12 cellular contexts compared by ENCODE assay signal in genomic region chr20:24828992-24829648, GRCh38.
DNase-seq lines count a peak whose midpoint lies in the region; ATAC-seq and TF ChIP-seq lines count a peak whose summit lies in the region.
"Had no signal": no experiment of that assay in that cellular context is flagged by ENCODE, and none has a peak within 500 bp of the region (broad histone marks: within the 10 kb centered on the region; RNA-seq: fewer than 3 reads in every experiment).

No MANE protein-coding gene starts in this region.

- H2AFZ ChIP-seq in GM23338, result no peak overlapping the region
- H2AFZ ChIP-seq in neuronal stem cell (ENCODE audit: low read length), result no peak overlapping the region

- no peaks in the 10 kb centered on the region for H4K20me1 ChIP-seq in GM23338 (replicated peaks; ENCODE audit: insufficient read depth)

- H3K79me1 ChIP-seq in neuronal stem cell (ENCODE audit: low read depth, low read length), result no peaks in the 10 kb centered on the region

- H3K36me3 Mint-ChIP-seq in activated naive CD8-positive, alpha-beta T cell treated with anti-CD3 and anti-CD28 coated beads, Interleukin-2, amount 50 U/mL, for 24 hours (ENCODE audit: low read depth), result no peaks in the 10 kb centered on the region
- no peaks in the 10 kb centered on the region for H3K36me3 Mint-ChIP-seq in activated naive CD8-positive, alpha-beta T cell treated with anti-CD3 and anti-CD28 coated beads for 36 hours
- no peaks in the 10 kb centered on the region; the same call in 2 of the 3 replicates for H3K36me3 Mint-ChIP-seq in GM23338 (ENCODE audit: low read depth)
- no peaks in the 10 kb centered on the region for H3K36me3 Mint-ChIP-seq in type B pancreatic cell
- H3K36me3 Mint-ChIP-seq: CD8-positive, alpha-beta memory T cell had no signal

- H3K4me1 ChIP-seq in GM23338 (ENCODE audit: insufficient read depth) (no peaks in the 10 kb centered on the region), neuronal stem cell (ENCODE audit: control insufficient read depth in 2 of 2, insufficient read depth in 1 of 2, low read depth in 1 of 2, low read length in 2 of 2) (no peaks in the 10 kb centered on the region), BE2C (no peaks in the 10 kb centered on the region)
- H3K4me1 ChIP-seq: A549 had no signal

- peak; percentile 27 for ATAC-seq in activated naive CD8-positive, alpha-beta T cell treated with anti-CD3 and anti-CD28 coated beads, Interleukin-2, amount 50 U/mL, for 24 hours
- ATAC-seq in GM23338, result no peak
- ATAC-seq: A549 had no signal

- no peak overlapping the region for H2BK12ac ChIP-seq in neuronal stem cell (ENCODE audit: low read length)

- no peak overlapping the region for H3K4ac ChIP-seq in neuronal stem cell (ENCODE audit: low read length)

- H2BK120ac ChIP-seq in neuronal stem cell (ENCODE audit: low read depth, low read length), result no peak overlapping the region

- no peak overlapping the region for H3K23ac ChIP-seq in neuronal stem cell (ENCODE audit: low read depth, low read length, poor library complexity)

- no peak overlapping the region for H3K9ac ChIP-seq in neuronal stem cell (ENCODE audit: low read depth, low read length, poor library complexity)

- no CpG with 5 or more reads among the region's 8 CpGs for WGBS in neuronal stem cell (ENCODE audit: extremely low coverage in 2 of 2, insufficient read length in 2 of 2, insufficient replicate concordance in 1 of 2), 2 donors

- H3K27ac Mint-ChIP-seq in activated naive CD8-positive, alpha-beta T cell treated with anti-CD3 and anti-CD28 coated beads, Interleukin-2, amount 50 U/mL, for 24 hours, result no peak overlapping the region
- H3K27ac Mint-ChIP-seq in activated naive CD8-positive, alpha-beta T cell treated with anti-CD3 and anti-CD28 coated beads for 36 hours, result no peak overlapping the region
- H3K27ac Mint-ChIP-seq in GM23338 (0 out of 2 replicates have a peak overlapping the region, but pooled peaks have one; percentile 40), type B pancreatic cell (no peak overlapping the region)
- H3K27ac Mint-ChIP-seq: CD8-positive, alpha-beta memory T cell; HFFc6 had no signal

- no peak overlapping the region for H2BK5ac ChIP-seq in neuronal stem cell (ENCODE audit: low read length)

- H3K9me3 Mint-ChIP-seq in activated naive CD8-positive, alpha-beta T cell treated with anti-CD3 and anti-CD28 coated beads, Interleukin-2, amount 50 U/mL, for 24 hours, result no peaks in the 10 kb centered on the region
- no peaks in the 10 kb centered on the region for H3K9me3 Mint-ChIP-seq in activated naive CD8-positive, alpha-beta T cell treated with anti-CD3 and anti-CD28 coated beads for 36 hours
- H3K9me3 Mint-ChIP-seq in GM23338 (no peaks in the 10 kb centered on the region; the same call in 2 of the 3 replicates), type B pancreatic cell (no peaks in the 10 kb centered on the region)
- H3K9me3 Mint-ChIP-seq: HFFc6 had no signal

- no peak overlapping the region for H3K14ac ChIP-seq in neuronal stem cell (ENCODE audit: low read length)

- H3K9me2 ChIP-seq in GM23338 (ENCODE audit: insufficient read depth), result peaks cover 8% of the 10 kb centered on the region

- no peak overlapping the region for H4K91ac ChIP-seq in neuronal stem cell (ENCODE audit: low read depth, low read length, poor library complexity)

- no peaks in the 10 kb centered on the region for H3F3A ChIP-seq in GM23338 (replicated peaks; ENCODE audit: low read depth)

- H2AK5ac ChIP-seq in neuronal stem cell (ENCODE audit: low read depth, low read length), result no peak overlapping the region

- H3K4me3 ChIP-seq in GM23338 (no peak overlapping the region), neuronal stem cell (ENCODE audit: low read length in 2 of 2) (no peak overlapping the region), BE2C (ENCODE audit: low read depth, low read length) (no peak overlapping the region)
- H3K4me3 ChIP-seq: A549 had no signal

- H3K4me1 Mint-ChIP-seq in activated naive CD8-positive, alpha-beta T cell treated with anti-CD3 and anti-CD28 coated beads, Interleukin-2, amount 50 U/mL, for 24 hours, result no peaks in the 10 kb centered on the region
- no peaks in the 10 kb centered on the region for H3K4me1 Mint-ChIP-seq in activated naive CD8-positive, alpha-beta T cell treated with anti-CD3 and anti-CD28 coated beads for 36 hours
- H3K4me1 Mint-ChIP-seq in GM23338 (no peaks in the 10 kb centered on the region), type B pancreatic cell (ENCODE audit: unreplicated experiment) (no peaks in the 10 kb centered on the region)
- H3K4me1 Mint-ChIP-seq: CD8-positive, alpha-beta memory T cell had no signal

- no peak overlapping the region for H3K27ac ChIP-seq in GM23338 (ENCODE audit: low read depth)
- no peak overlapping the region for H3K27ac ChIP-seq in neuronal stem cell (replicated peaks; ENCODE audit: low read length)
- H3K27ac ChIP-seq: A549 had no signal

- no peaks in the 10 kb centered on the region for H3K27me3 Mint-ChIP-seq in activated naive CD8-positive, alpha-beta T cell treated with anti-CD3 and anti-CD28 coated beads, Interleukin-2, amount 50 U/mL, for 24 hours
- H3K27me3 Mint-ChIP-seq in activated naive CD8-positive, alpha-beta T cell treated with anti-CD3 and anti-CD28 coated beads for 36 hours, result no peaks in the 10 kb centered on the region
- peaks cover 5% of the 10 kb centered on the region for H3K27me3 Mint-ChIP-seq in GM23338 (ENCODE audit: insufficient read depth, low read depth, poor library complexity)
- no peaks in the 10 kb centered on the region for H3K27me3 Mint-ChIP-seq in type B pancreatic cell

- no peak for DNase-seq in activated naive CD8-positive, alpha-beta T cell treated with anti-CD3 and anti-CD28 coated beads, Interleukin-2, amount 50 U/mL, for 24 hours
- DNase-seq in activated naive CD8-positive, alpha-beta T cell treated with anti-CD3 and anti-CD28 coated beads for 36 hours, result no peak
- DNase-seq in GM23338 (ENCODE audit: low spot score), result no peak
- DNase-seq in neuronal stem cell (ENCODE audit: low spot score), result no peak
- peak; percentile 58 for DNase-seq in type B pancreatic cell (ENCODE audit: extremely low spot score, unreplicated experiment)
- no peak for DNase-seq in BE2C
- DNase-seq in ureter (ENCODE audit: low spot score), result no peak
- DNase-seq: CD8-positive, alpha-beta memory T cell; DMS53; HCEC 1CT; HFFc6 had no signal

- no peak overlapping the region for H2BK15ac ChIP-seq in neuronal stem cell (ENCODE audit: low read length)

- H3K27me3 ChIP-seq in GM23338 (ENCODE audit: insufficient read depth) (no peaks in the 10 kb centered on the region), neuronal stem cell (ENCODE audit: control insufficient read depth in 3 of 3, insufficient read depth in 3 of 3, low read depth in 1 of 3, low read length in 3 of 3) (no peaks in the 10 kb centered on the region), BE2C (no peaks in the 10 kb centered on the region)

- no peaks in the 10 kb centered on the region for H3K9me3 ChIP-seq in neuronal stem cell (replicated peaks in 1 of 2; ENCODE audit: control insufficient read depth in 2 of 2, insufficient read depth in 1 of 2, low read depth in 1 of 2, low read length in 2 of 2)
- no peaks in the 10 kb centered on the region for H3K9me3 ChIP-seq in BE2C
- H3K9me3 ChIP-seq: A549 had no signal

- H3K18ac ChIP-seq in neuronal stem cell (ENCODE audit: low read length), result peak overlapping the region; percentile 29

- H3K79me2 ChIP-seq in GM23338 (replicated peaks; ENCODE audit: insufficient read depth), result no peaks in the 10 kb centered on the region

- H3K4me3 Mint-ChIP-seq in activated naive CD8-positive, alpha-beta T cell treated with anti-CD3 and anti-CD28 coated beads, Interleukin-2, amount 50 U/mL, for 24 hours, result no peak overlapping the region
- no peak overlapping the region for H3K4me3 Mint-ChIP-seq in activated naive CD8-positive, alpha-beta T cell treated with anti-CD3 and anti-CD28 coated beads for 36 hours
- H3K4me3 Mint-ChIP-seq in GM23338 (no peak overlapping the region), type B pancreatic cell (no peak overlapping the region)
- H3K4me3 Mint-ChIP-seq: CD8-positive, alpha-beta memory T cell; HFFc6 had no signal

- H4K8ac ChIP-seq in neuronal stem cell (ENCODE audit: low read depth, low read length), result no peak overlapping the region

- no peak for TF ChIP-seq CTCF in GM23338 (conservative IDR thresholded peaks at IDR 0.05; ENCODE audit: low read depth in 2 of 2)
- no peak for TF ChIP-seq CTCF in type B pancreatic cell (conservative IDR thresholded peaks at IDR 0.05)
- no peak for TF ChIP-seq CTCF in BE2C (IDR thresholded peaks at IDR 0.05; ENCODE audit: low read depth, low read length)

- H3K36me3 ChIP-seq in GM23338 (ENCODE audit: insufficient read depth) (no peaks in the 10 kb centered on the region), neuronal stem cell (replicated peaks in 1 of 2; ENCODE audit: control insufficient read depth in 2 of 2, insufficient read depth in 2 of 2, low read length in 2 of 2) (no peaks in the 10 kb centered on the region), BE2C (no peaks in the 10 kb centered on the region)

- H3K4me2 ChIP-seq in GM23338, result no peak overlapping the region
- H3K4me2 ChIP-seq in neuronal stem cell (ENCODE audit: insufficient read depth, low read length, poor library complexity, severe bottlenecking), result no peak overlapping the region
- H3K4me2 ChIP-seq: A549 had no signal

TF ChIP-seq in GM23338, 12 proteins besides CTCF, POLR2A, EP300 and RAD21 (continues in another document):
- no peak for TF ChIP-seq REST (IDR thresholded peaks at IDR 0.05; ENCODE audit: unreplicated experiment)
